8 cellular contexts compared by ENCODE assay signal in genomic region chr10:14971867-14972448, GRCh38. TPM values are rescaled to one million over a fixed set of nuclear protein-coding genes. Genes with fewer than 3 reads are reported as not detected.
DNase-seq lines count a peak whose midpoint lies in the region; TF ChIP-seq lines count a peak whose summit lies in the region.

No MANE protein-coding gene starts in this region.

- no peak for TF ChIP-seq EP300 in sigmoid colon (IDR thresholded peaks at IDR 0.05)

- WGBS in sigmoid colon, 2 donors: 53 to 55% methylated on average over 4 of the region's 4 CpGs

- intact Hi-C loops in sigmoid colon (cut with DNase I): no loop called here

- no peak overlapping the region for H3K4me3 ChIP-seq in LNCaP clone FGC (ENCODE audit: low read depth, low read length)
- no peak overlapping the region for H3K4me3 ChIP-seq in cardiac muscle cell
- no peak overlapping the region for H3K4me3 ChIP-seq in sigmoid colon

- peaks cover 34% of the 10 kb centered on the region for H3K27me3 ChIP-seq in cardiac muscle cell
- peaks cover 0 to 15% (median 6%) of the 10 kb centered on the region in 3 donors for H3K27me3 ChIP-seq in sigmoid colon

- H3K4me1 ChIP-seq in cardiac muscle cell (ENCODE audit: low read depth) (no peaks in the 10 kb centered on the region), sigmoid colon (no peaks in the 10 kb centered on the region)

- peak; percentile 52 for TF ChIP-seq CTCF in LNCaP clone FGC (IDR thresholded peaks at IDR 0.05; ENCODE audit: control insufficient read depth, extremely low read depth, insufficient read depth)
- TF ChIP-seq CTCF in cardiac muscle cell (IDR thresholded peaks at IDR 0.05; ENCODE audit: low read depth, low read length): peak; percentile 70
- peak in 2 of 4 experiments; percentile 12 to 25 for TF ChIP-seq CTCF in sigmoid colon (IDR thresholded peaks at IDR 0.05)

- no peak for TF ChIP-seq POLR2A in sigmoid colon (IDR thresholded peaks at IDR 0.05)

- DNase-seq in DMS53 (lab: John Stamatoyannopoulos, UW): peak; percentile 68
- DNase-seq in LNCaP clone FGC (ENCODE audit: low read depth): no peak
- DNase-seq in activated T-cell treated with anti-CD3 and anti-CD28 coated beads, Interleukin-2, amount 50 U/mL, for 1 hour: peak; percentile 64
- peak; percentile 38 to 39 for DNase-seq in cardiac muscle cell (ENCODE audit: low read depth in 1 of 2, low spot score in 1 of 2)
- DNase-seq in stimulated activated CD4-positive, alpha-beta T cell treated with anti-CD3 and anti-CD28 coated beads, Interleukin-4, amount 100 ng/mL, for 4 hours: peak; percentile 38 to 49
- no peak for DNase-seq in HCEC 1CT
- no peak for DNase-seq in SKM-1 (lab: John Stamatoyannopoulos, UW; ENCODE audit: unreplicated experiment)
- DNase-seq in sigmoid colon: no peak

- H3K36me3 ChIP-seq in cardiac muscle cell (no peaks in the 10 kb centered on the region), sigmoid colon (no peaks in the 10 kb centered on the region)

- H3K9me3 ChIP-seq in cardiac muscle cell (ENCODE audit: low read depth): no peaks in the 10 kb centered on the region
- no peaks in the 10 kb centered on the region for H3K9me3 ChIP-seq in sigmoid colon

- H3K27ac ChIP-seq in cardiac muscle cell (no peak overlapping the region), sigmoid colon (no peak overlapping the region)

RNA-seq across cellular contexts. Expression of gene MEIG1, which starts 12.8 kb away (rescaled TPM):
- total RNA-seq in cardiac muscle cell (1.2 TPM in 1 of 2 replicates, not detected in the other), sigmoid colon (1 to 10 TPM in 1 of 4 donors, not detected in 3; 1.3 TPM)
- polyA plus RNA-seq in cardiac muscle cell (3.0 and 4.2 TPM in 2 replicates), sigmoid colon (not detected)

RNA-seq across cellular contexts. Expression of gene DCLRE1C, which starts 18.1 kb away (rescaled TPM):
- total RNA-seq in cardiac muscle cell (7.6 and 8.2 TPM in 2 replicates), sigmoid colon (10 to 100 TPM in 2 of 4 donors, 1 to 10 TPM in 2; 9.7 to 17.5 (median 10.0) TPM)
- polyA plus RNA-seq in cardiac muscle cell (14.8 and 16.6 TPM in 2 replicates), sigmoid colon (1 to 10 TPM; 5.4 to 9.9 (median 5.5) TPM)

Comparison
In these comparisons a context has a peak if more than half of its experiments do, and no peak if none do; other contexts are left out.
1. DNase-seq: peak in DMS53 (single experiment), activated T-cell treated with anti-CD3 and anti-CD28 coated beads, Interleukin-2, amount 50 U/mL, for 1 hour (single experiment), cardiac muscle cell (2 of 2) and stimulated activated CD4-positive, alpha-beta T cell treated with anti-CD3 and anti-CD28 coated beads, Interleukin-4, amount 100 ng/mL, for 4 hours (2 of 2); none in LNCaP clone FGC (single experiment), HCEC 1CT (single experiment), SKM-1 (single experiment) and sigmoid colon (single experiment).